In genomic region chr12:65894624-65895023, GRCh38 we compare ENCODE assay signal across 1 cellular context.
TF ChIP-seq lines count a peak whose summit lies in the region.

No MANE protein-coding gene starts in this region.

TF ChIP-seq in HEK293, 187 proteins besides CTCF, POLR2A, EP300 and RAD21 (continued from another document):
- TF ChIP-seq ZBTB49 (tag by site-specific recombination; IDR thresholded peaks at IDR 0.05; ENCODE audit: low read depth) (no peak), ZNF19 (tag by site-specific recombination; IDR thresholded peaks at IDR 0.05; ENCODE audit: low read depth) (no peak), ZNF692 (tag by site-specific recombination; IDR thresholded peaks at IDR 0.05) (no peak; the same call in 1 of the 2 replicates), ZNF501 (tag by site-specific recombination; IDR thresholded peaks at IDR 0.05) (no peak), ZNF843 (tag by site-specific recombination; IDR thresholded peaks at IDR 0.05) (no peak), SCRT1 (tag by site-specific recombination; IDR thresholded peaks at IDR 0.05; ENCODE audit: borderline replicate concordance) (no peak), ZSCAN5A (tag by site-specific recombination; IDR thresholded peaks at IDR 0.05) (no peak), ZXDB (tag by site-specific recombination; IDR thresholded peaks at IDR 0.05) (no peak), HOXC10 (CRISPR knock-in tag; IDR thresholded peaks at IDR 0.05) (no peak), ATF2 (tag by site-specific recombination; IDR thresholded peaks at IDR 0.05; ENCODE audit: low read depth) (peak; percentile 71; the same call in 1 of the 2 replicates), FEZF1 (tag by site-specific recombination; IDR thresholded peaks at IDR 0.05) (peak; percentile 71)
